In genomic region chr10:128165536-128165935, GRCh38 we compare ENCODE assay signal across 22 cellular contexts.
"Had no signal": no experiment of that assay in that cellular context is flagged by ENCODE, and none has a peak within 500 bp of the region (broad histone marks: within the 10 kb centered on the region; RNA-seq: fewer than 3 reads in every experiment).

No MANE protein-coding gene starts in this region.

- H3K27me3 ChIP-seq: MG63 had no signal

- H3K9ac ChIP-seq: SK-N-SH had no signal

- H3K9me3 ChIP-seq: MG63, SK-N-SH had no signal

- H3K4me2 ChIP-seq: SK-N-SH had no signal

- H3K36me3 ChIP-seq: MG63 had no signal

- H3K4me3 ChIP-seq: MG63 had no signal

- DNase-seq: IMR-90, Karpas-422, KG1, MG63, NCI-H1092, NCI-H1105 treated with DMSO at 0.1 percent for 48 hours, NCI-H1417 treated with DMSO at 0.1 percent for 48 hours, NCI-H146, NCI-H187, NCI-H2029, NCI-H2081 treated with DMSO at 0.1 percent for 48 hours, NCI-H2171, NCI-H226, NCI-H446, NCI-H510A, NCI-H524 treated with DMSO at 0.1 percent for 48 hours, NCI-H69, NCI-H774, RPMI8226, SHP77, SK-N-SH had no signal

- ATAC-seq: HepG2 had no signal
